In genomic region chr2:43595603-43596412, GRCh38 we compare ENCODE assay signal across 9 cellular contexts. TPM values are rescaled to one million over a fixed set of nuclear protein-coding genes. Genes with fewer than 3 reads are reported as not detected.
DNase-seq lines count a peak whose midpoint lies in the region; ATAC-seq, FAIRE-seq and TF ChIP-seq lines count a peak whose summit lies in the region.
"Had no signal": no experiment of that assay in that cellular context is flagged by ENCODE, and none has a peak within 500 bp of the region (broad histone marks: within the 10 kb centered on the region; RNA-seq: fewer than 3 reads in every experiment).

THADA (minus strand) TSS chr2:43596038; CDS start chr2:43592392, 3,646 bp downstream.

- H3K9me3 ChIP-seq in kidney (ENCODE audit: control insufficient read depth in 1 of 2, low read length in 2 of 2): no peaks in the 10 kb centered on the region

- ATAC-seq in GM19043 (IDR thresholded peaks at IDR 0.05; ENCODE audit: low read depth, unreplicated experiment) (peak; percentile 96), HG03378 (IDR thresholded peaks at IDR 0.05; ENCODE audit: unreplicated experiment) (peak; percentile 96)

- peak; percentile 76 for FAIRE-seq in kidney (lab: Jason Lieb, UNC)
- FAIRE-seq: TTC549 had no signal

- peak within 1 kb of the TSS; percentile 92 to 93 for H3K27ac ChIP-seq in kidney (ENCODE audit: low read depth in 2 of 2, low read length in 2 of 2)

- H3K9ac ChIP-seq in kidney (ENCODE audit: low read length in 2 of 2): peak within 1 kb of the TSS; percentile 77 to 99

- peaks cover 1 to 5% of the 10 kb centered on the region in 2 donors for H3K36me3 ChIP-seq in kidney (ENCODE audit: control insufficient read depth in 1 of 2, insufficient read depth in 2 of 2, low read length in 2 of 2)

- TF ChIP-seq CTCF in AG10803 (conservative IDR thresholded peaks at IDR 0.05; ENCODE audit: low read length) (no peak), kidney (IDR thresholded peaks at IDR 0.05; ENCODE audit: borderline replicate concordance, extremely low read depth, insufficient read depth) (peak; percentile 14)

- intact Hi-C loops in kidney (cut with DNase I): no loop called here

- peaks cover 0 to 8% of the 10 kb centered on the region in 2 donors for H3K4me1 ChIP-seq in kidney (ENCODE audit: control insufficient read depth in 1 of 2, insufficient read depth in 1 of 2, low read depth in 1 of 2, low read length in 2 of 2)

- DNase-seq in AG10803 (ENCODE audit: low read depth) (peak; percentile 99), NCI-H460 (ENCODE audit: extremely low read depth, low read depth) (peak; percentile 100), cerebellum (ENCODE audit: low spot score) (peak; percentile 98), kidney (peak; percentile 100)
- DNase-seq in activated CD4-positive, alpha-beta T cell treated with anti-CD3 and anti-CD28 coated beads for 1 hour: peak; percentile 93
- peak; percentile 100 for DNase-seq in stimulated activated CD4-positive, alpha-beta T cell treated with anti-CD3 and anti-CD28 coated beads, Interleukin-15, amount 100 ng/mL, for 24 hours

- H3K4me3 ChIP-seq in AG10803 (ENCODE audit: low read length) (peak within 1 kb of the TSS; percentile 70), kidney (ENCODE audit: low read length in 2 of 2) (peak within 1 kb of the TSS; percentile 92 to 97)

RNA-seq across cellular contexts. Expression of gene THADA, which starts in this region (rescaled TPM):
- 18.5 and 27.9 TPM in 2 replicates for total RNA-seq in NCI-H460 (2014; rRNA removed; shearing (Covaris generic))
- 18.0 and 23.3 TPM in 2 replicates for polyA plus RNA-seq in NCI-H460 (2014; cell fraction: nucleus; rRNA removed)
- 52.8 TPM for total RNA-seq in cerebellum
- 45.1 TPM for total RNA-seq in kidney
- 21.4 TPM for polyA plus RNA-seq in kidney (ENCODE audit: insufficient read depth, low read depth, low replicate concordance)

Comparison
In these comparisons a context has a peak if more than half of its experiments do, and no peak if none do; other contexts are left out.
1. Peak in every context shown above with its lines: DNase-seq, ATAC-seq, H3K4me3 ChIP-seq and H3K27ac ChIP-seq.